ENCODE assay signal across 8 cellular contexts in genomic region chr19:43446746-43447489, GRCh38. TPM values are rescaled to one million over a fixed set of nuclear protein-coding genes. Genes with fewer than 3 reads are reported as not detected.
DNase-seq lines count a peak whose midpoint lies in the region; ATAC-seq and TF ChIP-seq lines count a peak whose summit lies in the region.

No MANE protein-coding gene starts in this region.

- no peak overlapping the region for H4K91ac ChIP-seq in mesenchymal stem cell (ENCODE audit: low read length)

- H3K18ac ChIP-seq in mesenchymal stem cell (ENCODE audit: low read depth in 1 of 2, low read length in 2 of 2): no peak overlapping the region

- H3K9me3 ChIP-seq in CD4-positive, CD25-positive, alpha-beta regulatory T cell (ENCODE audit: control insufficient read depth in 2 of 2, low read length in 2 of 2): no peaks in the 10 kb centered on the region
- H3K9me3 ChIP-seq in HEK293 (ENCODE audit: control insufficient read depth, insufficient read depth, low read depth, low read length): no peaks in the 10 kb centered on the region
- no peaks in the 10 kb centered on the region for H3K9me3 ChIP-seq in mesenchymal stem cell (ENCODE audit: control insufficient read depth, low read length)

- intact Hi-C loops in activated CD8-positive, alpha-beta T cell treated with anti-CD3 and anti-CD28 coated beads for 36 hours (cut with micrococcal nuclease): loop anchor here (1.0 to 5.0 kb wide), 2 partner anchors 72 to 150 kb away; partner anchors contain the start of genes IRGQ and ZNF576

- H3K4me1 Mint-ChIP-seq in CD4-positive, CD25-positive, alpha-beta regulatory T cell: peaks cover 8 to 33% (median 17%) of the 10 kb centered on the region in 4 donors
- peaks cover 18% of the 10 kb centered on the region for H3K4me1 Mint-ChIP-seq in activated CD8-positive, alpha-beta T cell treated with anti-CD3 and anti-CD28 coated beads for 36 hours (ENCODE audit: low read depth)

- POLR2A ChIA-PET in HEK293 (lab: Yijun Ruan, JAX): interaction anchor here (0.6 to 1.6 kb wide), 9 partner anchors 14 to 149 kb away, joined by 3 to 18 read pairs (median 4); partner anchors contain the start of genes IRGQ, PHLDB3 and ZNF575
- POLR2A ChIA-PET in activated CD8-positive, alpha-beta T cell treated with anti-CD3 and anti-CD28 coated beads for 36 hours (lab: Charles Lee): interaction anchor here (0.6 to 2.2 kb wide), 4 partner anchors 14 to 78 kb away, joined by 3 to 17 read pairs (median 4); partner anchors contain the start of gene LYPD3

- H3K4me2 ChIP-seq in mesenchymal stem cell (ENCODE audit: low read length, poor library complexity, severe bottlenecking): no peak overlapping the region

- peak; percentile 60 to 78 for ATAC-seq in CD4-positive, CD25-positive, alpha-beta regulatory T cell (ENCODE audit: low read depth in 2 of 2)
- peak; percentile 91 for ATAC-seq in activated CD8-positive, alpha-beta T cell treated with anti-CD3 and anti-CD28 coated beads for 36 hours
- no peak for ATAC-seq in HG02678 (IDR thresholded peaks at IDR 0.05; ENCODE audit: unreplicated experiment)

- H3K9ac ChIP-seq in mesenchymal stem cell (ENCODE audit: low read length): no peak overlapping the region

- no peaks in the 10 kb centered on the region for H3K36me3 ChIP-seq in CD4-positive, CD25-positive, alpha-beta regulatory T cell (ENCODE audit: control insufficient read depth, insufficient read depth, low read length)
- no peaks in the 10 kb centered on the region; a peak in 1 of 3 replicates for H3K36me3 ChIP-seq in HEK293 (ENCODE audit: control insufficient read depth in 2 of 2, insufficient read depth in 1 of 2, low read length in 2 of 2)
- H3K36me3 ChIP-seq in mesenchymal stem cell (ENCODE audit: control insufficient read depth in 1 of 2, insufficient read depth in 2 of 2, low read depth in 1 of 2, low read length in 2 of 2): no peaks in the 10 kb centered on the region

- no peak overlapping the region for H2AFZ ChIP-seq in mesenchymal stem cell (ENCODE audit: low read depth, low read length)

- no peak overlapping the region for H2BK12ac ChIP-seq in mesenchymal stem cell (ENCODE audit: low read length in 2 of 2)

- no peak overlapping the region for H3K4me3 ChIP-seq in CD4-positive, CD25-positive, alpha-beta regulatory T cell (ENCODE audit: low read depth, low read length)
- no peak overlapping the region for H3K4me3 ChIP-seq in HEK293 (ENCODE audit: low read depth, low read length)
- H3K4me3 ChIP-seq in mesenchymal stem cell (ENCODE audit: insufficient read depth in 1 of 2, low read depth in 1 of 2, low read length in 2 of 2): no peak overlapping the region

- H3K36me3 Mint-ChIP-seq in CD4-positive, CD25-positive, alpha-beta regulatory T cell: no peaks in the 10 kb centered on the region
- no peaks in the 10 kb centered on the region for H3K36me3 Mint-ChIP-seq in activated CD8-positive, alpha-beta T cell treated with anti-CD3 and anti-CD28 coated beads for 36 hours (ENCODE audit: low read depth)

- peaks cover 5% of the 10 kb centered on the region for H3K4me1 ChIP-seq in CD4-positive, CD25-positive, alpha-beta regulatory T cell (ENCODE audit: control insufficient read depth, insufficient read depth, low read length, poor library complexity, severe bottlenecking)
- no peaks in the 10 kb centered on the region for H3K4me1 ChIP-seq in HEK293 (ENCODE audit: control insufficient read depth, insufficient read depth, low read length)
- H3K4me1 ChIP-seq in mesenchymal stem cell (ENCODE audit: control insufficient read depth, insufficient read depth, low read depth, low read length): peaks cover 6% of the 10 kb centered on the region

- no peak overlapping the region for H3K27ac ChIP-seq in CD4-positive, CD25-positive, alpha-beta regulatory T cell (ENCODE audit: insufficient read depth, low read length, poor library complexity, severe bottlenecking)
- no peak overlapping the region for H3K27ac ChIP-seq in HEK293 (ENCODE audit: extremely low read depth, low read depth, low read length)
- H3K27ac ChIP-seq in mesenchymal stem cell (ENCODE audit: low read length, poor library complexity, severe bottlenecking): no peak overlapping the region

- no peak overlapping the region for H3K4me3 Mint-ChIP-seq in CD4-positive, CD25-positive, alpha-beta regulatory T cell
- no peak overlapping the region for H3K4me3 Mint-ChIP-seq in activated CD8-positive, alpha-beta T cell treated with anti-CD3 and anti-CD28 coated beads for 36 hours

- no peak overlapping the region for H3K14ac ChIP-seq in mesenchymal stem cell (ENCODE audit: low read length in 2 of 2)

- H2AK5ac ChIP-seq in mesenchymal stem cell (ENCODE audit: low read length, severe bottlenecking): no peak overlapping the region

- H4K8ac ChIP-seq in mesenchymal stem cell (ENCODE audit: low read length): no peak overlapping the region

- peak; percentile 68 to 80 (median 79) for DNase-seq in CD4-positive, CD25-positive, alpha-beta regulatory T cell
- DNase-seq in NCI-H774 (lab: John Stamatoyannopoulos, UW) (peak; percentile 70), mesenchymal stem cell (peak; percentile 73)
- peak; percentile 84 for DNase-seq in activated CD8-positive, alpha-beta T cell treated with anti-CD3 and anti-CD28 coated beads for 36 hours
- DNase-seq in effector CD8-positive, alpha-beta T cell (lab: John Stamatoyannopoulos, UW): peak; percentile 76
- peak; percentile 49 to 52 for DNase-seq in stimulated activated CD8-positive, alpha-beta memory T cell treated with anti-CD3 and anti-CD28 coated beads, Interleukin-15, amount 100 ng/mL, for 48 hours (ENCODE audit: low read depth in 2 of 2)

- H3K27me3 Mint-ChIP-seq in CD4-positive, CD25-positive, alpha-beta regulatory T cell: no peaks in the 10 kb centered on the region
- no peaks in the 10 kb centered on the region for H3K27me3 Mint-ChIP-seq in activated CD8-positive, alpha-beta T cell treated with anti-CD3 and anti-CD28 coated beads for 36 hours

- CTCF ChIA-PET in HEK293 (lab: Yijun Ruan, JAX): interaction anchor here (0.6 to 12.5 kb wide), 65 partner anchors 13 to 875 kb away, joined by 3 to 749 read pairs (median 5); partner anchors contain the start of genes ETHE1, IRGQ, LYPD3 and PHLDB3
- CTCF ChIA-PET in activated CD8-positive, alpha-beta T cell treated with anti-CD3 and anti-CD28 coated beads for 36 hours (lab: Charles Lee): interaction anchor here (0.6 to 11.8 kb wide), 39 partner anchors 9 to 1340 kb away, joined by 3 to 328 read pairs (median 5); partner anchors contain the start of genes ETHE1, IRGQ, LYPD3 and PHLDB3

- 13% methylated on average over 14 of the region's 14 CpGs for WGBS in mesenchymal stem cell

- no peak overlapping the region for H2BK15ac ChIP-seq in mesenchymal stem cell (ENCODE audit: low read depth, poor library complexity, severe bottlenecking)

- H3K9me3 Mint-ChIP-seq in CD4-positive, CD25-positive, alpha-beta regulatory T cell: no peaks in the 10 kb centered on the region
- no peaks in the 10 kb centered on the region for H3K9me3 Mint-ChIP-seq in activated CD8-positive, alpha-beta T cell treated with anti-CD3 and anti-CD28 coated beads for 36 hours

- TF ChIP-seq CTCF in HEK293 (tag by site-specific recombination; IDR thresholded peaks at IDR 0.05): peak; percentile 97
- peak; percentile 94 for TF ChIP-seq CTCF in activated CD8-positive, alpha-beta T cell treated with anti-CD3 and anti-CD28 coated beads for 36 hours (IDR thresholded peaks at IDR 0.05)

- H3K27ac Mint-ChIP-seq in CD4-positive, CD25-positive, alpha-beta regulatory T cell: peak overlapping the region; percentile 68 to 79 (median 73)
- H3K27ac Mint-ChIP-seq in activated CD8-positive, alpha-beta T cell treated with anti-CD3 and anti-CD28 coated beads for 36 hours: no peak overlapping the region

- H3K79me1 ChIP-seq in mesenchymal stem cell (replicated peaks; ENCODE audit: low read length, poor library complexity, severe bottlenecking): no peaks in the 10 kb centered on the region

- H2BK5ac ChIP-seq in mesenchymal stem cell (ENCODE audit: low read depth, low read length, poor library complexity, severe bottlenecking): no peak overlapping the region

- no peak overlapping the region for H3K4ac ChIP-seq in mesenchymal stem cell (ENCODE audit: low read depth in 1 of 2, low read length in 2 of 2)

- H2BK120ac ChIP-seq in mesenchymal stem cell (ENCODE audit: low read depth, low read length): no peak overlapping the region

- no peak overlapping the region for H3K23ac ChIP-seq in mesenchymal stem cell (ENCODE audit: low read length in 2 of 2)

- no peaks in the 10 kb centered on the region for H3K27me3 ChIP-seq in CD4-positive, CD25-positive, alpha-beta regulatory T cell (ENCODE audit: control insufficient read depth, insufficient read depth, low read length)
- peaks cover 4 to 8% of the 10 kb centered on the region in 2 experiments for H3K27me3 ChIP-seq in mesenchymal stem cell (ENCODE audit: control insufficient read depth in 1 of 2, insufficient read depth in 1 of 2, low read length in 2 of 2)

TF ChIP-seq in HEK293, 187 proteins besides CTCF, POLR2A, EP300 and RAD21 (continues in another document):
- no peak for TF ChIP-seq BCL6B (tag by site-specific recombination; IDR thresholded peaks at IDR 0.05)
- TF ChIP-seq ZNF394 (tag by site-specific recombination; IDR thresholded peaks at IDR 0.05; ENCODE audit: borderline replicate concordance): 0 out of 2 replicates have a peak, but pooled peaks have one; percentile 17

RNA-seq across cellular contexts. Expression of gene LYPD3, which starts 18.5 kb away (rescaled TPM):
- total RNA-seq in CD4-positive, CD25-positive, alpha-beta regulatory T cell: 12.7 TPM
- 1 to 10 TPM; 1.8 to 6.5 (median 4.3) TPM for polyA plus RNA-seq in CD4-positive, CD25-positive, alpha-beta regulatory T cell
- total RNA-seq in activated CD8-positive, alpha-beta T cell treated with anti-CD3 and anti-CD28 coated beads for 36 hours: 1 to 10 TPM; 4.4 to 4.9 TPM
- polyA plus RNA-seq in mesenchymal stem cell (2013, experiment 1 of 2): 0.54 TPM
- 0.55 TPM for polyA plus RNA-seq in mesenchymal stem cell (2013, experiment 2 of 2)

RNA-seq across cellular contexts. Expression of gene TEX101, which starts 32.2 kb away (rescaled TPM):
- not detected for total RNA-seq in CD4-positive, CD25-positive, alpha-beta regulatory T cell
- not detected for polyA plus RNA-seq in CD4-positive, CD25-positive, alpha-beta regulatory T cell
- not detected for total RNA-seq in activated CD8-positive, alpha-beta T cell treated with anti-CD3 and anti-CD28 coated beads for 36 hours
- polyA plus RNA-seq in mesenchymal stem cell (2013, experiment 1 of 2): not detected
- not detected for polyA plus RNA-seq in mesenchymal stem cell (2013, experiment 2 of 2)

RNA-seq across cellular contexts. Expression of gene PHLDB3, which starts 57.6 kb away (rescaled TPM):
- total RNA-seq in CD4-positive, CD25-positive, alpha-beta regulatory T cell: 64.1 TPM
- polyA plus RNA-seq in CD4-positive, CD25-positive, alpha-beta regulatory T cell: 1 to 10 TPM; 1.5 to 4.4 (median 3.6) TPM
- total RNA-seq in activated CD8-positive, alpha-beta T cell treated with anti-CD3 and anti-CD28 coated beads for 36 hours: 10 to 100 TPM; 14.7 to 17.5 TPM
- 6.6 TPM for polyA plus RNA-seq in mesenchymal stem cell (2013, experiment 1 of 2)
- 6.1 TPM for polyA plus RNA-seq in mesenchymal stem cell (2013, experiment 2 of 2)
